Comparison of ENCODE assay signal across 15 cellular contexts in the genomic region with DNA sequence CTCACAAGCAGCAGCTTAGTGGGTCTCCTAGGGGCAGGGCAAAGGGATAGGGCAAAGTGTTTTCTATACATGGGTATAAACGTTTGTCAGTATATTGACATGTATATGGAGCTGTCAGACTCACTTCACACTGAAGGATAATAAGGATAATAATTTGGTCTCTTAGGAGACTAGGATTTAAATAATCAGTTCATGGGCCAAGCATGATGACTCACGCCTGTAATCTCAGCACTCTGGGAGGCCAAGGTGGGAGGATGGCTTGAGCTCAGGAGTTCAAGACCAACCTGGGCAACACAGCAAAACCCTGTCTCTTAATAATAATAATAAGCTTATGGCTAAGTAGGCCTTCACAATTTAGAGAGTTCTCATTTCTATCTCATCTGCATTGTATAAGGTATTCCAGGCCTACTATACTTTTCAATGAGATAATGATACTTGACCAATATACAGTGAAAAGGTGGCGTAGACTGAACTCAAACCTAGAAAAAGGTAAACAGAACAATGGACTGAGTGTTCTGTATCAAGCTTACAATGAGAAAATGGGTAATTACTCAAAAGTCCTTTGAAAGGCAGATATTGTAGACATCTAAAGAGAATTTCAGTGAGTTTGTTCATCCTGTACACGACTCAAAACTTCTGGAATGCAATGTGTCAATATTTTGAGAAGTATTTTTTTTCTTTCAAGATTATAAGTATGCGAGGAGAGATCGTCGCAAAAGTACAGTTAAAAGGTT. TPM values are rescaled to one million over a fixed set of nuclear protein-coding genes. Genes with fewer than 3 reads are reported as not detected.
DNase-seq lines count a peak whose midpoint lies in the region; ATAC-seq and TF ChIP-seq lines count a peak whose summit lies in the region.
"Had no signal": no experiment of that assay in that cellular context is flagged by ENCODE, and none has a peak within 500 bp of the region (broad histone marks: within the 10 kb centered on the region; RNA-seq: fewer than 3 reads in every experiment).

No MANE protein-coding gene starts in this region.

- no peak overlapping the region for H3K4me3 ChIP-seq in subcutaneous abdominal adipose tissue (ENCODE audit: low read depth in 1 of 5, low read length in 5 of 5)
- H3K4me3 ChIP-seq in GM23338, result no peak overlapping the region
- H3K4me3 ChIP-seq: MG63, SJCRH30 had no signal

- H3K9me2 ChIP-seq in GM23338 (ENCODE audit: insufficient read depth), result no peaks in the 10 kb centered on the region

- CTCF ChIA-PET in CD4-positive, alpha-beta T cell (lab: Charles Lee), result interaction anchor here (0.7 kb wide), 1 partner anchor 104 kb away, joined by 3 read pairs; no protein-coding TSS in a partner anchor

- H3K36me3 Mint-ChIP-seq in HFFc6 (ENCODE audit: low read depth) (no peaks in the 10 kb centered on the region), GM23338 (ENCODE audit: low read depth) (no peaks in the 10 kb centered on the region)
- H3K36me3 Mint-ChIP-seq in CD4-positive, alpha-beta T cell (ENCODE audit: low read depth), result no peaks in the 10 kb centered on the region

- H3K36me3 ChIP-seq in subcutaneous abdominal adipose tissue (ENCODE audit: control insufficient read depth in 5 of 5, insufficient read depth in 5 of 5, low read length in 5 of 5), result no peaks in the 10 kb centered on the region
- H3K36me3 ChIP-seq in GM23338 (ENCODE audit: insufficient read depth), result no peaks in the 10 kb centered on the region
- H3K36me3 ChIP-seq: MG63, SJCRH30 had no signal

- H3K4me1 Mint-ChIP-seq in HFFc6 (ENCODE audit: low read depth), result peaks cover 53% of the 10 kb centered on the region
- peaks cover 22% of the 10 kb centered on the region for H3K4me1 Mint-ChIP-seq in GM23338
- H3K4me1 Mint-ChIP-seq in CD4-positive, alpha-beta T cell (ENCODE audit: low read depth), result peaks cover 29% of the 10 kb centered on the region

- H3K27ac Mint-ChIP-seq in HFFc6, result peak overlapping the region; percentile 85
- no peak overlapping the region for H3K27ac Mint-ChIP-seq in GM23338
- no peak overlapping the region for H3K27ac Mint-ChIP-seq in CD4-positive, alpha-beta T cell

- no peaks in the 10 kb centered on the region for H4K20me1 ChIP-seq in GM23338 (replicated peaks; ENCODE audit: insufficient read depth)

- no peak for DNase-seq in HFFc6
- peak; percentile 41 for DNase-seq in astrocyte of the hippocampus (ENCODE audit: low read depth, low spot score)
- DNase-seq in kidney glomerular epithelial cell (lab: John Stamatoyannopoulos, UW), result peak; percentile 25
- no peak for DNase-seq in GM23338 (ENCODE audit: low spot score)
- DNase-seq in CD4-positive, alpha-beta T cell, result no peak
- no peak for DNase-seq in NCI-H1105 treated with DMSO at 0.1 percent for 48 hours (lab: John Stamatoyannopoulos, UW)
- no peak for DNase-seq in cerebellar nuclear complex (lab: John Stamatoyannopoulos, UW)
- DNase-seq: activated CD4-positive, CD25-positive, alpha-beta regulatory T cell treated with anti-CD3 and anti-CD28 coated beads, Interleukin-2, amount 50 U/mL, for 72 hours; central memory CD4-positive, alpha-beta T cell; islet precursor cell; MG63; NCI-H446; SJCRH30; stimulated activated CD4-positive, alpha-beta T cell treated with anti-CD3 and anti-CD28 coated beads, Interleukin-4, amount 100 ng/mL, for 24 hours had no signal

- H3K79me2 ChIP-seq in GM23338 (replicated peaks; ENCODE audit: insufficient read depth), result no peaks in the 10 kb centered on the region

- H3K9me3 ChIP-seq in subcutaneous abdominal adipose tissue (ENCODE audit: control insufficient read depth in 5 of 5, low read length in 5 of 5), result no peaks in the 10 kb centered on the region
- no peaks in the 10 kb centered on the region for H3K9me3 ChIP-seq in CD4-positive, alpha-beta T cell (ENCODE audit: control insufficient read depth, low read length)
- H3K9me3 ChIP-seq: MG63, SJCRH30 had no signal

- H3K4me3 Mint-ChIP-seq in HFFc6 (peak overlapping the region; percentile 65), GM23338 (no peak overlapping the region)
- no peak overlapping the region for H3K4me3 Mint-ChIP-seq in CD4-positive, alpha-beta T cell

- H3F3A ChIP-seq in GM23338 (replicated peaks; ENCODE audit: low read depth), result 0 out of 2 replicates have a peak, but pooled peaks cover under 1% of the 10 kb centered on the region

- no peak for ATAC-seq in GM23338
- ATAC-seq in CD4-positive, alpha-beta T cell (ENCODE audit: poor library complexity), result no peak

- no peaks in the 10 kb centered on the region for H3K27me3 Mint-ChIP-seq in HFFc6 (ENCODE audit: insufficient read depth)
- H3K27me3 Mint-ChIP-seq in GM23338 (ENCODE audit: insufficient read depth, low read depth, poor library complexity), result peaks cover 2% of the 10 kb centered on the region
- no peaks in the 10 kb centered on the region for H3K27me3 Mint-ChIP-seq in CD4-positive, alpha-beta T cell

- intact Hi-C loops in CD4-positive, alpha-beta T cell (cut with DNase I, micrococcal nuclease), result loop anchor here in 1 of 2 experiments (5.0 kb wide), 1 partner anchor 62 kb away; no protein-coding TSS in a partner anchor

- H3K4me1 ChIP-seq in subcutaneous abdominal adipose tissue (ENCODE audit: control insufficient read depth in 5 of 5, insufficient read depth in 5 of 5, low read length in 5 of 5), result peaks cover 0 to 15% (median 8%) of the 10 kb centered on the region in 5 donors
- H3K4me1 ChIP-seq in GM23338 (ENCODE audit: insufficient read depth), result peaks cover 18% of the 10 kb centered on the region
- H3K4me1 ChIP-seq: SJCRH30 had no signal

- POLR2A ChIA-PET in CD4-positive, alpha-beta T cell (lab: Charles Lee), result no interaction called here

- peak overlapping the region; percentile 84 for H3K27ac ChIP-seq in subcutaneous abdominal adipose tissue (ENCODE audit: low read depth, low read length)
- no peak overlapping the region for H3K27ac ChIP-seq in GM23338 (ENCODE audit: low read depth)
- no peak overlapping the region for H3K27ac ChIP-seq in CD4-positive, alpha-beta T cell (ENCODE audit: low read depth, low read length)
- H3K27ac ChIP-seq: SJCRH30 had no signal

- no peak overlapping the region for H2AFZ ChIP-seq in GM23338

- H3K9me3 Mint-ChIP-seq in HFFc6 (no peaks in the 10 kb centered on the region), GM23338 (no peaks in the 10 kb centered on the region)
- no peaks in the 10 kb centered on the region for H3K9me3 Mint-ChIP-seq in CD4-positive, alpha-beta T cell

- no peak overlapping the region for H3K4me2 ChIP-seq in GM23338

- no peak overlapping the region for H3K9ac ChIP-seq in subcutaneous abdominal adipose tissue (ENCODE audit: low read length in 5 of 5)

- TF ChIP-seq CTCF in HFFc6 (IDR thresholded peaks at IDR 0.05), result no peak
- TF ChIP-seq CTCF in GM23338 (conservative IDR thresholded peaks at IDR 0.05; ENCODE audit: low read depth in 2 of 2), result no peak
- no peak for TF ChIP-seq CTCF in CD4-positive, alpha-beta T cell (IDR thresholded peaks at IDR 0.05)

- H3K27me3 ChIP-seq in subcutaneous abdominal adipose tissue (ENCODE audit: control insufficient read depth in 5 of 5, insufficient read depth in 4 of 5, low read length in 5 of 5) (no peaks in the 10 kb centered on the region), GM23338 (ENCODE audit: insufficient read depth) (peaks cover 1% of the 10 kb centered on the region)
- no peaks in the 10 kb centered on the region for H3K27me3 ChIP-seq in CD4-positive, alpha-beta T cell (ENCODE audit: control insufficient read depth, insufficient read depth, low read length)
- H3K27me3 ChIP-seq: MG63, SJCRH30 had no signal

TF ChIP-seq in GM23338, 12 proteins besides CTCF, POLR2A, EP300 and RAD21 (continues in another document):
- no peak for TF ChIP-seq EZH2 (IDR thresholded peaks at IDR 0.05; ENCODE audit: low read depth, unreplicated experiment)
- no peak for TF ChIP-seq CREB1 (CRISPR knock-in tag; IDR thresholded peaks at IDR 0.05; ENCODE audit: low read depth)

RNA-seq across cellular contexts. Expression of gene GSAP, which starts 7.0 kb away (rescaled TPM):
- total RNA-seq in HFFc6 (2021; fragmentation: NEBNext Ultra II Directional; extraction: Animal tissue kit (Norgen Biotek cat#: 25700)), result 1 to 10 TPM; 1.4 to 2.8 (median 2.2) TPM
- 1.1 and 1.2 TPM in 2 replicates for total RNA-seq in GM23338 (2014; rRNA removed; shearing (Covaris generic))
- polyA plus RNA-seq in GM23338 (2016; fragmentation: Nextera tagmentation; extraction: Ambion mirVana), result 0.50 and 0.63 TPM in 2 replicates
- total RNA-seq in CD4-positive, alpha-beta T cell, result 10 to 100 TPM; 19.1 to 19.5 TPM
- total RNA-seq: SJCRH30 had no signal

Comparison
In these comparisons a context has a peak if more than half of its experiments do, and no peak if none do; other contexts are left out.
1. DNase-seq: peak in astrocyte of the hippocampus (single experiment) and kidney glomerular epithelial cell (single experiment); none in HFFc6 (single experiment), GM23338 (single experiment), CD4-positive, alpha-beta T cell (0 of 10), NCI-H1105 treated with DMSO at 0.1 percent for 48 hours (single experiment) and cerebellar nuclear complex (0 of 2).